ENCODE assay signal across 8 cellular contexts in genomic region chrX:125577479-125577878, GRCh38.
"Had no signal": no experiment of that assay in that cellular context is flagged by ENCODE, and none has a peak within 500 bp of the region (broad histone marks: within the 10 kb centered on the region; RNA-seq: fewer than 3 reads in every experiment).

No MANE protein-coding gene starts in this region.

- DNase-seq: KBM-7, KG1 had no signal

- H3K4me3 Mint-ChIP-seq: IgD-negative memory B cell had no signal

- H3K9ac ChIP-seq: KMS-11 had no signal

- H3K27me3 Mint-ChIP-seq: IgD-negative memory B cell had no signal

- ATAC-seq: HepG2, K562 had no signal

- H3K36me3 Mint-ChIP-seq: IgD-negative memory B cell had no signal

- H3K4me3 ChIP-seq: K562 had no signal

- H3K4me2 ChIP-seq: KMS-11 had no signal

- H3K27ac ChIP-seq: HL-60, KMS-11 had no signal

- FAIRE-seq: HepG2, HTR-8/SVneo, K562 had no signal

- H3K4me1 Mint-ChIP-seq: IgD-negative memory B cell had no signal

- H3K27ac Mint-ChIP-seq: IgD-negative memory B cell had no signal
